Comparison of ENCODE assay signal across 8 cellular contexts in genomic region chr1:227762231-227762911, GRCh38. TPM values are rescaled to one million over a fixed set of nuclear protein-coding genes. Genes with fewer than 3 reads are reported as not detected.
DNase-seq lines count a peak whose midpoint lies in the region; ATAC-seq, FAIRE-seq and TF ChIP-seq lines count a peak whose summit lies in the region.

No MANE protein-coding gene starts in this region.

- H3K27ac ChIP-seq in GM12878 (ENCODE audit: control insufficient read depth, insufficient read depth) (no peak overlapping the region), small intestine (ENCODE audit: low read depth in 1 of 2, low read length in 1 of 2) (peak overlapping the region in 1 of 2 donors; percentile 26)

- in situ Hi-C loops in GM12878 (cut with MboI): loop anchor here (5.0 kb wide), 1 partner anchor 190 kb away; no protein-coding TSS in a partner anchor

- no peak overlapping the region; the same call in 1 of the 2 replicates for H3K9ac ChIP-seq in GM12878 (ENCODE audit: control insufficient read depth, insufficient read depth, low read length)

- TF ChIP-seq EP300 in GM12878 (IDR thresholded peaks at IDR 0.05; ENCODE audit: borderline replicate concordance in 1 of 2, control insufficient read depth in 1 of 2, low read depth in 2 of 2, low read length in 2 of 2): no peak

- H3K79me2 ChIP-seq in GM12878 (ENCODE audit: control insufficient read depth, insufficient read depth, low read length): no peaks in the 10 kb centered on the region; the same call in none of the 2 replicates

- CTCF ChIA-PET in AG04449 (lab: Yijun Ruan, JAX): interaction anchor here (0.6 to 8.9 kb wide), 24 partner anchors 10 to 753 kb away, joined by 3 to 121 read pairs (median 4); partner anchors contain the start of gene WNT9A
- CTCF ChIA-PET in GM12878 (lab: Yijun Ruan, JAX): interaction anchor here (0.7 to 3.8 kb wide), 12 partner anchors 10 to 403 kb away, joined by 3 to 34 read pairs (median 3); partner anchors contain the start of gene ZNF678

- ATAC-seq in GM18868 (IDR thresholded peaks at IDR 0.05; ENCODE audit: unreplicated experiment) (peak; percentile 66), HG03103 (IDR thresholded peaks at IDR 0.05; ENCODE audit: low read depth, unreplicated experiment) (peak; percentile 66), GM12878 (peak; percentile 97)

- SMC1A ChIA-PET in GM12878 (lab: Charles Lee; ENCODE audit: uncharacterized antibody, unreplicated experiment): interaction anchor here (0.6 to 1.5 kb wide), 4 partner anchors 26 to 281 kb away, joined by 3 to 6 read pairs (median 4); no protein-coding TSS in a partner anchor

- H3K9me3 ChIP-seq in GM12878 (replicated peaks; ENCODE audit: control insufficient read depth, insufficient read depth, low read length) (peaks cover 7% of the 10 kb centered on the region; the same call in 2 of the 3 replicates), small intestine (ENCODE audit: control insufficient read depth, low read depth) (no peaks in the 10 kb centered on the region)

- TF ChIP-seq RAD21 in GM12878 (IDR thresholded peaks at IDR 0.05; ENCODE audit: insufficient read depth, low read depth, low read length): peak; percentile 85

- DNase-seq in AG04449 (ENCODE audit: low read depth, low spot score) (no peak), NCI-H2171 (lab: John Stamatoyannopoulos, UW) (peak; percentile 83), UCSD-AML1 (lab: John Stamatoyannopoulos, UW; ENCODE audit: unreplicated experiment) (peak; percentile 80), GM12878 (ENCODE audit: low read depth, low spot score) (no peak), iPS DF 4.7 (ENCODE audit: extremely low read depth, low spot score) (peak; percentile 30), small intestine (peak; percentile 76)

- BruUV-seq in GM12878 (replicated peaks; lab: Mats Ljungman, UMichigan): no TSS peak

- no peak for TF ChIP-seq POLR2A in GM12878 (IDR thresholded peaks at IDR 0.05; ENCODE audit: low read depth, low read length)

- H2AFZ ChIP-seq in GM12878 (ENCODE audit: control insufficient read depth, low read depth, low read length): peak overlapping the region; percentile 28; the same call in 1 of the 2 replicates

- H3K27me3 ChIP-seq in GM12878 (replicated peaks in 1 of 2; ENCODE audit: control insufficient read depth in 2 of 2, insufficient read depth in 2 of 2, low read length in 1 of 2): no peaks in the 10 kb centered on the region
- H3K27me3 ChIP-seq in small intestine (ENCODE audit: control insufficient read depth in 2 of 2, insufficient read depth in 2 of 2, low read length in 2 of 2): no peaks in the 10 kb centered on the region

- POLR2A ChIA-PET in AG04449 (lab: Yijun Ruan, JAX) (interaction anchor here (1.4 to 1.5 kb wide), 2 partner anchors 12 to 191 kb away, joined by 3 to 4 read pairs; no protein-coding TSS in a partner anchor), GM12878 (lab: Charles Lee) (interaction anchor here (0.6 to 0.9 kb wide), 2 partner anchors 32 to 1341 kb away, joined by 3 read pairs; no protein-coding TSS in a partner anchor)

- no peak overlapping the region for H3K4me3 ChIP-seq in AG04449 (ENCODE audit: low read depth, low read length)
- no peak overlapping the region for H3K4me3 ChIP-seq in GM12878
- H3K4me3 ChIP-seq in small intestine (ENCODE audit: low read depth in 1 of 2, low read length in 2 of 2): no peak overlapping the region

- peak; percentile 76 for FAIRE-seq in GM12878 (lab: Jason Lieb, UNC)
- no peak for FAIRE-seq in small intestine (lab: Jason Lieb, UNC)

- intact Hi-C loops in GM12878 (cut with micrococcal nuclease; ENCODE audit: unreplicated experiment): loop anchor here (1.0 to 10.0 kb wide), 3 partner anchors 190 to 312 kb away; no protein-coding TSS in a partner anchor

- peak overlapping the region; percentile 50; the same call in 1 of the 2 replicates for H3K4me2 ChIP-seq in GM12878 (ENCODE audit: control insufficient read depth, insufficient read depth)

- TF ChIP-seq CTCF in AG04449 (IDR thresholded peaks at IDR 0.05; ENCODE audit: insufficient read depth, low read length, missing control alignments) (peak; percentile 95), GM12878 (IDR thresholded peaks at IDR 0.05 in 2 of 3, conservative IDR thresholded peaks at IDR 0.05 in 1 of 3; ENCODE audit: control insufficient read depth in 2 of 3, extremely low read depth in 1 of 3, insufficient read depth in 1 of 3, low read depth in 3 of 3, low read length in 3 of 3) (peak; percentile 87 to 96 (median 89))

- H4K20me1 ChIP-seq in GM12878 (ENCODE audit: control insufficient read depth, insufficient read depth): no peaks in the 10 kb centered on the region; the same call in 1 of the 2 replicates

- RAD21 ChIA-PET in GM12878 (lab: Charles Lee; ENCODE audit: unreplicated experiment): interaction anchor here (0.9 to 1.0 kb wide), 2 partner anchors 191 kb away, joined by 4 read pairs; no protein-coding TSS in a partner anchor

- 17% methylated on average over 22 of the region's 22 CpGs for WGBS in GM12878 (ENCODE audit: insufficient coverage, insufficient replicate concordance, low lambda C conversion rate, missing lambda C conversion rate)
- 17 to 22% (median 19%) methylated on average over 18 to 22 of the region's 22 CpGs for WGBS in small intestine, 3 donors

- H3K36me3 ChIP-seq in GM12878 (ENCODE audit: control insufficient read depth in 2 of 2, insufficient read depth in 2 of 2, low read length in 1 of 2): peaks cover 30 to 34% of the 10 kb centered on the region in 2 experiments
- H3K36me3 ChIP-seq in small intestine (ENCODE audit: control insufficient read depth in 2 of 2, insufficient read depth in 2 of 2, low read length in 2 of 2): peaks cover 0 to 7% of the 10 kb centered on the region in 2 donors

- peaks cover 36% of the 10 kb centered on the region for H3K4me1 ChIP-seq in GM12878 (ENCODE audit: control insufficient read depth, insufficient read depth, low read length)
- no peaks in the 10 kb centered on the region for H3K4me1 ChIP-seq in small intestine (ENCODE audit: control insufficient read depth in 2 of 2, insufficient read depth in 1 of 2, low read depth in 1 of 2, low read length in 1 of 2)

TF ChIP-seq in GM12878, 131 proteins besides CTCF, POLR2A, EP300 and RAD21 (continues in another document):
- TF ChIP-seq MTA2 (IDR thresholded peaks at IDR 0.05; ENCODE audit: low read depth): no peak
- TF ChIP-seq WRNIP1 (IDR thresholded peaks at IDR 0.05; ENCODE audit: borderline replicate concordance, low read depth, low read length): no peak

RNA-seq across cellular contexts. Expression of gene SNAP47, which starts 27.1 kb away (rescaled TPM):
- 52.2 and 55.8 TPM in 2 replicates for total RNA-seq in GM12878 (2013; cell fraction: nucleolus; rRNA removed)
- total RNA-seq in GM12878 (2014; rRNA removed) (35.6 and 36.9 TPM in 2 replicates), GM12878 (2014; rRNA removed; fragmentation: Illumina TruSeq; extraction: Trizol) (22.3 and 23.3 TPM in 2 replicates), GM12878 (2021) (28.1 and 28.2 TPM in 2 replicates)
- polyA plus RNA-seq in GM12878 (2011; ENCODE audit: low read depth): 18.4 TPM
- polyA plus RNA-seq in GM12878 (2011; rRNA removed) (23.4 and 27.1 TPM in 2 replicates), GM12878 (2014; fragmentation: Illumina TruSeq; extraction: Trizol) (20.6 and 21.4 TPM in 2 replicates), GM12878 (2014; fragmentation: Nextera tagmentation; extraction: Ambion mirVana) (1 to 10 TPM; 1.3 to 3.5 TPM), GM12878 (2014; rRNA removed) (23.2 and 24.4 TPM in 2 replicates), GM12878 (2016; fragmentation: Nextera tagmentation; extraction: Ambion mirVana) (10 to 100 TPM; 37.6 to 39.6 TPM), small intestine (10 to 100 TPM in 2 of 3 donors, 1 to 10 TPM in 1; 9.8 to 16.6 (median 14.3) TPM)
- 31.8 and 34.3 TPM in 2 replicates for polyA plus RNA-seq in GM12878 (2011; cell fraction: cytosol; rRNA removed)
- polyA plus RNA-seq in GM12878 (2011; cell fraction: nucleus; rRNA removed): 32.7 and 41.3 TPM in 2 replicates
- polyA plus RNA-seq in GM12878 (2012): 18.0 and 23.5 TPM in 2 replicates
- 23.9 and 33.6 TPM in 2 replicates for polyA minus RNA-seq in GM12878 (2011; rRNA and poly(A)+ RNA removed)
- polyA minus RNA-seq in GM12878 (2011; cell fraction: cytosol; rRNA and poly(A)+ RNA removed): 7.1 and 9.3 TPM in 2 replicates
- 27.2 and 38.2 TPM in 2 replicates for polyA minus RNA-seq in GM12878 (2011; cell fraction: nucleus; rRNA and poly(A)+ RNA removed)

RNA-seq across cellular contexts. Expression of gene JMJD4, which starts 27.3 kb away (rescaled TPM):
- 61.0 and 62.5 TPM in 2 replicates for total RNA-seq in GM12878 (2013; cell fraction: nucleolus; rRNA removed)
- total RNA-seq in GM12878 (2014; rRNA removed): 34.8 and 37.1 TPM in 2 replicates
- total RNA-seq in GM12878 (2014; rRNA removed; fragmentation: Illumina TruSeq; extraction: Trizol): 15.9 and 17.6 TPM in 2 replicates
- 24.2 and 30.0 TPM in 2 replicates for total RNA-seq in GM12878 (2021)
- polyA plus RNA-seq in GM12878 (2011; ENCODE audit: low read depth): 4.3 TPM
- 7.1 and 12.2 TPM in 2 replicates for polyA plus RNA-seq in GM12878 (2011; rRNA removed)
- 16.0 and 18.0 TPM in 2 replicates for polyA plus RNA-seq in GM12878 (2011; cell fraction: cytosol; rRNA removed)
- 40.7 and 47.0 TPM in 2 replicates for polyA plus RNA-seq in GM12878 (2011; cell fraction: nucleus; rRNA removed)
- 9.4 and 12.9 TPM in 2 replicates for polyA plus RNA-seq in GM12878 (2012)
- polyA plus RNA-seq in GM12878 (2014; fragmentation: Illumina TruSeq; extraction: Trizol): 5.3 and 10.4 TPM in 2 replicates
- polyA plus RNA-seq in GM12878 (2014; fragmentation: Nextera tagmentation; extraction: Ambion mirVana): 1 to 10 TPM in 1 of 2 experiments, under 1 TPM in 1; 0.89 to 3.5 TPM
- polyA plus RNA-seq in GM12878 (2014; rRNA removed): 19.3 and 24.5 TPM in 2 replicates
- polyA plus RNA-seq in GM12878 (2016; fragmentation: Nextera tagmentation; extraction: Ambion mirVana): 10 to 100 TPM; 33.0 to 38.3 TPM
- polyA minus RNA-seq in GM12878 (2011; rRNA and poly(A)+ RNA removed): 27.6 and 45.7 TPM in 2 replicates
- polyA minus RNA-seq in GM12878 (2011; cell fraction: cytosol; rRNA and poly(A)+ RNA removed): 8.2 and 9.9 TPM in 2 replicates
- polyA minus RNA-seq in GM12878 (2011; cell fraction: nucleus; rRNA and poly(A)+ RNA removed): 63.5 and 92.1 TPM in 2 replicates
- polyA plus RNA-seq in small intestine: 10 to 100 TPM in 1 of 3 donors, 1 to 10 TPM in 2; 8.4 to 12.6 (median 9.6) TPM

RNA-seq across cellular contexts. Expression of gene PRSS38, which starts 53.1 kb away (rescaled TPM):
- not detected in 2 replicates for total RNA-seq in GM12878 (2013; cell fraction: nucleolus; rRNA removed)
- total RNA-seq in GM12878 (2014; rRNA removed) (not detected in 2 replicates), GM12878 (2014; rRNA removed; fragmentation: Illumina TruSeq; extraction: Trizol) (not detected in 2 replicates), GM12878 (2021) (not detected in 2 replicates)
- polyA plus RNA-seq in GM12878 (2011; ENCODE audit: low read depth): not detected
- polyA plus RNA-seq in GM12878 (2011; rRNA removed) (not detected in 2 replicates), GM12878 (2014; fragmentation: Illumina TruSeq; extraction: Trizol) (not detected in 2 replicates), GM12878 (2014; fragmentation: Nextera tagmentation; extraction: Ambion mirVana) (not detected), GM12878 (2014; rRNA removed) (not detected in 2 replicates), GM12878 (2016; fragmentation: Nextera tagmentation; extraction: Ambion mirVana) (not detected), small intestine (not detected)
- not detected in 2 replicates for polyA plus RNA-seq in GM12878 (2011; cell fraction: cytosol; rRNA removed)
- polyA plus RNA-seq in GM12878 (2011; cell fraction: nucleus; rRNA removed): not detected in 2 replicates
- not detected in 2 replicates for polyA plus RNA-seq in GM12878 (2012)
- not detected in 2 replicates for polyA minus RNA-seq in GM12878 (2011; rRNA and poly(A)+ RNA removed)
- not detected in 2 replicates for polyA minus RNA-seq in GM12878 (2011; cell fraction: cytosol; rRNA and poly(A)+ RNA removed)
- not detected in 2 replicates for polyA minus RNA-seq in GM12878 (2011; cell fraction: nucleus; rRNA and poly(A)+ RNA removed)

Comparison
In these comparisons a context has a peak if more than half of its experiments do, and no peak if none do; other contexts are left out.
1. DNase-seq: peak in NCI-H2171 (single experiment), UCSD-AML1 (single experiment), iPS DF 4.7 (single experiment) and small intestine (single experiment); none in AG04449 (single experiment) and GM12878 (single experiment).
2. Peak in every context shown above with its lines, with median percentiles within 50 percentile points of each other: ATAC-seq.